8 cellular contexts compared by ENCODE assay signal in the genomic region with DNA sequence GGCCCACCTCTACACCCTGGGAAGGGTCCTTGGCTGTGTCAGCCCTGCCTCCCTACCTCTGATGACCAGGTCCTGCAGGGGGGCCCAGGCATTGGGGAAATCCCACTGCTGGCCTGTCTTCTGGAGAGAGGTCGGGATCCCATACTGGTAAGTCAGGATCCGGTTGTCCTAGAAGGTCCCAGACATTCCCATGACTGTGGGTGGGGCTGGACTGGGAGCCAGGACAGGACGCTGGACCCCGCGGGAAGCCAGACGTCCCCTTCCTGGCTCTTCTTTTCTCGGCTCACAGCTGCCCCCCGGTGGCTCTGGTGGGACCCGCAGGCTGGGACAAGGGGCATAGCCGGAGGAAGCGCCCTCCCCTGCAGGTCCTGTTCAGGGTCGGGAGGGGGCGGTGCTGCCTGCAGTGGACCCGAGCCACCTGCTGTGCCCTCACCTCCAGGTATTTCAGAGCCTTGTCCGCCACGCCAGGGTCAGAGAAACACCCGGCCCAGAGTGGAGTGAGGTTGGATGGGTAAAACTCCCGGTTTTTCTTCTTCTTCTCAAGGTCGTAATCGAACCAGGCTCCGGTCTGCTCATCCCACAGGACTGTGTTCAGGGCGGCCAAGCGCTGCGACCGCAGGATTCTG. TPM values are rescaled to one million over a fixed set of nuclear protein-coding genes. Genes with fewer than 3 reads are reported as not detected.
DNase-seq lines count a peak whose midpoint lies in the region; ATAC-seq and TF ChIP-seq lines count a peak whose summit lies in the region.

No MANE protein-coding gene starts in this region.

- no peaks in the 10 kb centered on the region for H3K27me3 Mint-ChIP-seq in CD4-positive, alpha-beta memory T cell
- peaks cover 12% of the 10 kb centered on the region for H3K27me3 Mint-ChIP-seq in neural progenitor cell (ENCODE audit: insufficient read depth, low read depth)
- H3K27me3 Mint-ChIP-seq in stimulated activated naive CD8-positive, alpha-beta T cell treated with anti-CD3 and anti-CD28 coated beads, Interleukin-15, amount 100 ng/mL, for 72 hours = no peaks in the 10 kb centered on the region

- peaks cover 11% of the 10 kb centered on the region for H3F3A ChIP-seq in neural progenitor cell (ENCODE audit: low read depth)

- no peak overlapping the region for H2AFZ ChIP-seq in neural progenitor cell (replicated peaks)

- H3K9ac ChIP-seq in neural progenitor cell = no peak overlapping the region

- peaks cover 11% of the 10 kb centered on the region for H3K4me1 ChIP-seq in CD4-positive, alpha-beta memory T cell (ENCODE audit: insufficient read depth, low read length)
- H3K4me1 ChIP-seq in neural progenitor cell = peaks cover 10% of the 10 kb centered on the region

- no peak overlapping the region for H3K4me3 ChIP-seq in CD4-positive, alpha-beta memory T cell (ENCODE audit: low read length in 2 of 2)
- H3K4me3 ChIP-seq in MG63 (no peak overlapping the region), neural progenitor cell (no peak overlapping the region)

- H3K27me3 ChIP-seq in CD4-positive, alpha-beta memory T cell (ENCODE audit: insufficient read depth, low read length) = no peaks in the 10 kb centered on the region
- no peaks in the 10 kb centered on the region for H3K27me3 ChIP-seq in MG63
- no peaks in the 10 kb centered on the region for H3K27me3 ChIP-seq in neural progenitor cell

- peak; percentile 80 to 87 (median 80) for DNase-seq in CD4-positive, alpha-beta memory T cell
- peak; percentile 82 for DNase-seq in MG63
- DNase-seq in RWPE1 (ENCODE audit: low spot score) = peak; percentile 87
- DNase-seq in activated T-helper 9 cell treated with anti-CD3 and anti-CD28 coated beads, Interleukin-2, amount 50 U/mL, for 16 hours (ENCODE audit: low read depth) = peak; percentile 72
- DNase-seq in fibroblast of the conjunctiva (ENCODE audit: low read depth) = peak; percentile 64
- peak; percentile 95 for DNase-seq in neural progenitor cell (ENCODE audit: low spot score)
- DNase-seq in stimulated activated naive CD8-positive, alpha-beta T cell treated with anti-CD3 and anti-CD28 coated beads, Interleukin-15, amount 100 ng/mL, for 72 hours = peak; percentile 91 to 92

- no peaks in the 10 kb centered on the region for H3K36me3 Mint-ChIP-seq in CD4-positive, alpha-beta memory T cell
- H3K36me3 Mint-ChIP-seq in neural progenitor cell = peaks cover 4% of the 10 kb centered on the region

- intact Hi-C loops in CD4-positive, alpha-beta memory T cell (cut with micrococcal nuclease) = loop anchor here (1.0 kb wide), 1 partner anchor 271 kb away; no protein-coding TSS in a partner anchor

- POLR2A ChIA-PET in CD4-positive, alpha-beta memory T cell (lab: Charles Lee; ENCODE audit: partially characterized antibody) = interaction anchor here (2.2 kb wide), 1 partner anchor 132 kb away, joined by 5 read pairs; a partner anchor contains a TSS
- POLR2A ChIA-PET in RWPE1 (lab: Yijun Ruan, JAX; ENCODE audit: low non-redundant PET) = no interaction called here

- H3K79me2 ChIP-seq in neural progenitor cell (ENCODE audit: low read depth) = no peaks in the 10 kb centered on the region

- CTCF ChIA-PET in CD4-positive, alpha-beta memory T cell (lab: Charles Lee; ENCODE audit: partially characterized antibody) = interaction anchor here (0.8 to 3.1 kb wide), 11 partner anchors 8 to 300 kb away, joined by 3 to 21 read pairs (median 4); no protein-coding TSS in a partner anchor
- CTCF ChIA-PET in RWPE1 (lab: Yijun Ruan, JAX) = interaction anchor here (0.6 to 1.9 kb wide), 12 partner anchors 11 to 745 kb away, joined by 3 to 8 read pairs (median 3); no protein-coding TSS in a partner anchor

- H3K4me1 Mint-ChIP-seq in CD4-positive, alpha-beta memory T cell = peaks cover 0 to 5% (median 2%) of the 10 kb centered on the region in 4 donors
- H3K4me1 Mint-ChIP-seq in neural progenitor cell = peaks cover 30% of the 10 kb centered on the region
- H3K4me1 Mint-ChIP-seq in stimulated activated naive CD8-positive, alpha-beta T cell treated with anti-CD3 and anti-CD28 coated beads, Interleukin-15, amount 100 ng/mL, for 72 hours = peaks cover 14% of the 10 kb centered on the region

- H4K20me1 ChIP-seq in neural progenitor cell (ENCODE audit: low read depth) = no peaks in the 10 kb centered on the region

- no peak overlapping the region for H3K27ac ChIP-seq in CD4-positive, alpha-beta memory T cell (ENCODE audit: low read depth, low read length)
- H3K27ac ChIP-seq in RWPE1 (peak overlapping the region; percentile 82), neural progenitor cell (no peak overlapping the region)

- H3K9me3 Mint-ChIP-seq in CD4-positive, alpha-beta memory T cell = no peaks in the 10 kb centered on the region
- H3K9me3 Mint-ChIP-seq in neural progenitor cell = no peaks in the 10 kb centered on the region
- no peaks in the 10 kb centered on the region for H3K9me3 Mint-ChIP-seq in stimulated activated naive CD8-positive, alpha-beta T cell treated with anti-CD3 and anti-CD28 coated beads, Interleukin-15, amount 100 ng/mL, for 72 hours

- TF ChIP-seq CTCF in RWPE1 (conservative IDR thresholded peaks at IDR 0.05; ENCODE audit: low read depth) (peak; percentile 97), neural progenitor cell (IDR thresholded peaks at IDR 0.05) (peak; percentile 97)

- H3K4me2 ChIP-seq in neural progenitor cell = peak overlapping the region; percentile 50

- H3K4me3 Mint-ChIP-seq in CD4-positive, alpha-beta memory T cell = peak overlapping the region in 1 of 8 donors; percentile 34
- H3K4me3 Mint-ChIP-seq in neural progenitor cell = peak overlapping the region; percentile 52
- peak overlapping the region in 1 of 2 donors; percentile 48 for H3K4me3 Mint-ChIP-seq in stimulated activated naive CD8-positive, alpha-beta T cell treated with anti-CD3 and anti-CD28 coated beads, Interleukin-15, amount 100 ng/mL, for 72 hours

- no peaks in the 10 kb centered on the region for H3K9me3 ChIP-seq in CD4-positive, alpha-beta memory T cell (ENCODE audit: control insufficient read depth in 1 of 2, low read length in 2 of 2)
- H3K9me3 ChIP-seq in MG63 (no peaks in the 10 kb centered on the region), neural progenitor cell (ENCODE audit: low read depth) (no peaks in the 10 kb centered on the region)

- no peak overlapping the region for H3K27ac Mint-ChIP-seq in CD4-positive, alpha-beta memory T cell
- H3K27ac Mint-ChIP-seq in neural progenitor cell = no peak overlapping the region
- H3K27ac Mint-ChIP-seq in stimulated activated naive CD8-positive, alpha-beta T cell treated with anti-CD3 and anti-CD28 coated beads, Interleukin-15, amount 100 ng/mL, for 72 hours = peak overlapping the region in 1 of 2 donors; percentile 85

- no peaks in the 10 kb centered on the region for H3K36me3 ChIP-seq in CD4-positive, alpha-beta memory T cell (ENCODE audit: insufficient read depth, low read length)
- H3K36me3 ChIP-seq in MG63 (peaks cover 16% of the 10 kb centered on the region), neural progenitor cell (no peaks in the 10 kb centered on the region)

- peak; percentile 77 for ATAC-seq in GM21526 (IDR thresholded peaks at IDR 0.05; ENCODE audit: low FRiP score, unreplicated experiment)
- peak; percentile 96 for ATAC-seq in stimulated activated naive CD8-positive, alpha-beta T cell treated with anti-CD3 and anti-CD28 coated beads, Interleukin-15, amount 100 ng/mL, for 72 hours

RNA-seq across cellular contexts. Expression of a gene that starts 20.0 kb away (rescaled TPM):
- not detected for total RNA-seq in CD4-positive, alpha-beta memory T cell
- polyA plus RNA-seq in CD4-positive, alpha-beta memory T cell = not detected
- not detected in 2 replicates for total RNA-seq in MG63 (2014; rRNA removed; shearing (Covaris generic); ENCODE audit: low replicate concordance)
- total RNA-seq in neural progenitor cell (ENCODE audit: low replicate concordance) = not detected in 2 replicates

RNA-seq across cellular contexts. Expression of a gene that starts 52.0 kb away (rescaled TPM):
- total RNA-seq in CD4-positive, alpha-beta memory T cell = 1 to 10 TPM; 3.0 to 3.9 TPM
- 1 to 10 TPM in 1 of 2 donors, under 1 TPM in 1; 0.34 to 1.2 TPM for polyA plus RNA-seq in CD4-positive, alpha-beta memory T cell
- total RNA-seq in MG63 (2014; rRNA removed; shearing (Covaris generic); ENCODE audit: low replicate concordance) = 55.3 and 58.4 TPM in 2 replicates
- total RNA-seq in neural progenitor cell (ENCODE audit: low replicate concordance) = 35.7 and 100 TPM in 2 replicates
